In genomic region chr3:11494131-11494916, GRCh38 we compare ENCODE assay signal across 34 cellular contexts.
DNase-seq lines count a peak whose midpoint lies in the region; ATAC-seq, FAIRE-seq and TF ChIP-seq lines count a peak whose summit lies in the region.
"Had no signal": no experiment of that assay in that cellular context is flagged by ENCODE, and none has a peak within 500 bp of the region (broad histone marks: within the 10 kb centered on the region; RNA-seq: fewer than 3 reads in every experiment).

No MANE protein-coding gene starts in this region.

- H3K4me3 ChIP-seq in endodermal cell (ENCODE audit: low read length): peak overlapping the region; percentile 47
- H3K4me3 ChIP-seq: colonic mucosa, esophagus muscularis mucosa, heart right ventricle, left ventricle myocardium inferior, right atrium auricular region, smooth muscle cell, thoracic aorta had no signal

- H3K27me3 Mint-ChIP-seq in endodermal cell (ENCODE audit: insufficient read depth) (peaks cover 3% of the 10 kb centered on the region), osteocyte (ENCODE audit: unreplicated experiment) (no peaks in the 10 kb centered on the region)
- H3K27me3 Mint-ChIP-seq: activated CD4-positive, alpha-beta T cell treated with anti-CD3 and anti-CD28 coated beads, Interleukin-2, amount 10 ng/mL, durations not matched to agents 24 days and 14 days; activated naive CD8-positive, alpha-beta T cell treated with anti-CD3 and anti-CD28 coated beads, Interleukin-2, amount 50 U/mL, for 24 hours; stimulated activated naive CD8-positive, alpha-beta T cell treated with anti-CD3 and anti-CD28 coated beads, Interleukin-15, amount 100 ng/mL, for 72 hours had no signal

- ATAC-seq in HG03469 (IDR thresholded peaks at IDR 0.05; ENCODE audit: unreplicated experiment): no peak
- ATAC-seq: activated naive CD8-positive, alpha-beta T cell treated with anti-CD3 and anti-CD28 coated beads, Interleukin-2, amount 50 U/mL, for 24 hours; activated T-cell treated with anti-CD3 and anti-CD28 coated beads, Interleukin-2, amount 50 U/mL, for 4 hours; heart right ventricle; stimulated activated naive CD8-positive, alpha-beta T cell treated with anti-CD3 and anti-CD28 coated beads, Interleukin-15, amount 100 ng/mL, for 72 hours had no signal

- H3K9me3 Mint-ChIP-seq in endodermal cell (peaks cover 40% of the 10 kb centered on the region), osteocyte (ENCODE audit: unreplicated experiment) (peaks cover 6% of the 10 kb centered on the region)
- H3K9me3 Mint-ChIP-seq: activated naive CD8-positive, alpha-beta T cell treated with anti-CD3 and anti-CD28 coated beads, Interleukin-2, amount 50 U/mL, for 24 hours; activated T-cell treated with anti-CD3 and anti-CD28 coated beads, Interleukin-2, amount 50 U/mL, for 4 hours had no signal

- TF ChIP-seq CTCF in endodermal cell (conservative IDR thresholded peaks at IDR 0.05) (no peak), osteocyte (IDR thresholded peaks at IDR 0.05) (no peak)

- FAIRE-seq in RCC 7860 (lab: Jason Lieb, UNC): no peak
- FAIRE-seq: frontal cortex, keratinocyte had no signal

- H3K36me3 Mint-ChIP-seq in endodermal cell (ENCODE audit: low read depth): peaks cover 20% of the 10 kb centered on the region
- H3K36me3 Mint-ChIP-seq in osteocyte (ENCODE audit: unreplicated experiment): peaks cover 7% of the 10 kb centered on the region

- peaks cover 3% of the 10 kb centered on the region for H3K4me1 ChIP-seq in endodermal cell (ENCODE audit: control insufficient read depth, insufficient read depth, low read length)
- H3K4me1 ChIP-seq: Caco-2 had no signal

- 98 to 100% methylated on average over 4 to 6 of the region's 6 CpGs for WGBS in endodermal cell (ENCODE audit: insufficient coverage in 1 of 2, insufficient read length in 1 of 2), 2 experiments

- no peak overlapping the region for H3K9ac ChIP-seq in endodermal cell (ENCODE audit: extremely low read depth, low read length, poor library complexity, severe bottlenecking)
- H3K9ac ChIP-seq: KMS-11 had no signal

- peaks cover 24% of the 10 kb centered on the region for H3K9me3 ChIP-seq in endodermal cell (ENCODE audit: control insufficient read depth, low read length)
- H3K9me3 ChIP-seq: Caco-2, colonic mucosa, right atrium auricular region, thoracic aorta had no signal

- H3K27ac Mint-ChIP-seq in endodermal cell (no peak overlapping the region), osteocyte (ENCODE audit: unreplicated experiment) (peak overlapping the region; percentile 35)
- H3K27ac Mint-ChIP-seq: activated CD4-positive, alpha-beta T cell treated with anti-CD3 and anti-CD28 coated beads, Interleukin-2, amount 10 ng/mL, durations not matched to agents 24 days and 14 days; activated naive CD8-positive, alpha-beta T cell treated with anti-CD3 and anti-CD28 coated beads, Interleukin-2, amount 50 U/mL, for 24 hours had no signal

- H3K27me3 ChIP-seq in endodermal cell (ENCODE audit: control insufficient read depth, insufficient read depth, low read length, poor library complexity, severe bottlenecking): no peaks in the 10 kb centered on the region
- H3K27me3 ChIP-seq: colonic mucosa, esophagus muscularis mucosa, heart right ventricle, right atrium auricular region had no signal

- DNase-seq in NOMO-1 (lab: John Stamatoyannopoulos, UW; ENCODE audit: unreplicated experiment in 2 of 2): peak; percentile 13 to 20
- no peak for DNase-seq in NOMO-1 treated with dmso at 0.1 percent for 144 hours (lab: John Stamatoyannopoulos, UW; ENCODE audit: unreplicated experiment)
- peak; percentile 37 for DNase-seq in RKO (ENCODE audit: low spot score)
- DNase-seq in endodermal cell: no peak
- DNase-seq in osteocyte (ENCODE audit: extremely low spot score, unreplicated experiment): no peak
- no peak for DNase-seq in RCC 7860 (ENCODE audit: low spot score)
- DNase-seq in activated CD4-positive, CD25-positive, alpha-beta regulatory T cell (lab: John Stamatoyannopoulos, UW): no peak
- DNase-seq: 8988T; activated CD4-positive, alpha-beta T cell treated with anti-CD3 and anti-CD28 coated beads, Interleukin-2, amount 10 ng/mL, durations not matched to agents 24 days and 14 days; activated naive CD8-positive, alpha-beta T cell treated with anti-CD3 and anti-CD28 coated beads, Interleukin-2, amount 50 U/mL, for 24 hours; activated T-cell treated with anti-CD3 and anti-CD28 coated beads, Interleukin-2, amount 50 U/mL, for 4 hours; C1 segment of cervical spinal cord; Caco-2; colonic mucosa; DMS79; GOT3; heart right ventricle; left ventricle myocardium inferior; mesenchymal stem cell; MM.1S; NCI-H2029 treated with DMSO at 0.1 percent for 48 hours; NCI-H526; posterior cingulate gyrus; stimulated activated naive CD8-positive, alpha-beta T cell treated with anti-CD3 and anti-CD28 coated beads, Interleukin-15, amount 100 ng/mL, for 72 hours had no signal

- H3K27ac ChIP-seq in endodermal cell (ENCODE audit: low read depth, low read length): no peak overlapping the region
- H3K27ac ChIP-seq: colonic mucosa, HL-60, KMS-11, left ventricle myocardium inferior, right atrium auricular region had no signal

- H3K4me1 Mint-ChIP-seq in endodermal cell (peaks cover 19% of the 10 kb centered on the region), osteocyte (ENCODE audit: unreplicated experiment) (peaks cover 42% of the 10 kb centered on the region)
- H3K4me1 Mint-ChIP-seq: activated CD4-positive, alpha-beta T cell treated with anti-CD3 and anti-CD28 coated beads, Interleukin-2, amount 10 ng/mL, durations not matched to agents 24 days and 14 days had no signal

- no peaks in the 10 kb centered on the region for H3K36me3 ChIP-seq in endodermal cell (ENCODE audit: control insufficient read depth, insufficient read depth, low read length)
- H3K36me3 ChIP-seq: colonic mucosa, esophagus muscularis mucosa, heart right ventricle, left ventricle myocardium inferior, right atrium auricular region, thoracic aorta had no signal

- H3K4me3 Mint-ChIP-seq in endodermal cell (no peak overlapping the region), osteocyte (ENCODE audit: unreplicated experiment) (no peak overlapping the region)
- H3K4me3 Mint-ChIP-seq: activated CD4-positive, alpha-beta T cell treated with anti-CD3 and anti-CD28 coated beads, Interleukin-2, amount 10 ng/mL, durations not matched to agents 24 days and 14 days; activated naive CD8-positive, alpha-beta T cell treated with anti-CD3 and anti-CD28 coated beads, Interleukin-2, amount 50 U/mL, for 24 hours; activated T-cell treated with anti-CD3 and anti-CD28 coated beads, Interleukin-2, amount 50 U/mL, for 4 hours; neural crest cell; stimulated activated naive CD8-positive, alpha-beta T cell treated with anti-CD3 and anti-CD28 coated beads, Interleukin-15, amount 100 ng/mL, for 72 hours had no signal

Comparison
In these comparisons a context has a peak if more than half of its experiments do, and no peak if none do; other contexts are left out.
1. DNase-seq: peak in NOMO-1 (2 of 2) and RKO (single experiment); none in NOMO-1 treated with dmso at 0.1 percent for 144 hours (single experiment), endodermal cell (single experiment), osteocyte (single experiment), RCC 7860 (single experiment) and activated CD4-positive, CD25-positive, alpha-beta regulatory T cell (0 of 4).